Comparison of ENCODE assay signal across 23 cellular contexts in genomic region chr11:130114281-130114680, GRCh38. TPM values are rescaled to one million over a fixed set of nuclear protein-coding genes. Genes with fewer than 3 reads are reported as not detected.
"Had no signal": no experiment of that assay in that cellular context is flagged by ENCODE, and none has a peak within 500 bp of the region (broad histone marks: within the 10 kb centered on the region; RNA-seq: fewer than 3 reads in every experiment).

No MANE protein-coding gene starts in this region.

- H3K27me3 ChIP-seq: colonic mucosa, esophagus muscularis mucosa, hepatocyte, neutrophil, transverse colon had no signal

- H3K9me3 Mint-ChIP-seq: activated CD8-positive, alpha-beta T cell treated with anti-CD3 and anti-CD28 coated beads for 36 hours; activated naive CD4-positive, alpha-beta T cell treated with anti-CD3 and anti-CD28 coated beads, Interleukin-2, amount 50 U/mL, for 72 hours; naive thymus-derived CD8-positive, alpha-beta T cell; T-cell had no signal

- H3K9ac ChIP-seq: parathyroid adenoma had no signal

- H3K4me2 ChIP-seq: hepatocyte had no signal

- H3K27me3 Mint-ChIP-seq: activated CD4-positive, alpha-beta T cell treated with anti-CD3 and anti-CD28 coated beads for 36 hours; T-cell had no signal

- H3K4me3 Mint-ChIP-seq: activated CD4-positive, alpha-beta T cell treated with anti-CD3 and anti-CD28 coated beads for 36 hours; activated CD8-positive, alpha-beta T cell treated with anti-CD3 and anti-CD28 coated beads for 36 hours; naive thymus-derived CD8-positive, alpha-beta T cell; T-cell had no signal

- H3K4me3 ChIP-seq: colonic mucosa, esophagus muscularis mucosa, hepatocyte, mucosa of descending colon, skin epidermis, transverse colon had no signal

- DNase-seq: activated CD4-positive, alpha-beta T cell treated with anti-CD3 and anti-CD28 coated beads for 36 hours; activated CD8-positive, alpha-beta T cell treated with anti-CD3 and anti-CD28 coated beads for 36 hours; activated effector memory CD4-positive, alpha-beta T cell treated with anti-CD3 and anti-CD28 coated beads, Interleukin-2, amount 50 U/mL, for 16 hours; activated T-cell treated with anti-CD3 and anti-CD28 coated beads, Interleukin-2, amount 50 U/mL, for 48 hours; caudate nucleus; colonic mucosa; islet precursor cell; mammary epithelial cell; mucosa of descending colon; naive thymus-derived CD8-positive, alpha-beta T cell; retina; stimulated activated CD4-positive, alpha-beta T cell treated with anti-CD3 and anti-CD28 coated beads, Interleukin-15, amount 100 ng/mL, for 24 hours; stimulated activated CD4-positive, alpha-beta T cell treated with anti-CD3 and anti-CD28 coated beads, Interleukin-4, amount 100 ng/mL, for 1 hour; stimulated activated naive CD4-positive, alpha-beta T cell; T-cell; T-helper 9 cell; transverse colon had no signal

- H2AFZ ChIP-seq: hepatocyte, parathyroid adenoma had no signal

- H3K27ac ChIP-seq: colonic mucosa, esophagus muscularis mucosa, hepatocyte, neutrophil, parathyroid adenoma, skin epidermis, transverse colon had no signal

- H3K4me1 ChIP-seq: colonic mucosa, parathyroid adenoma had no signal

- ATAC-seq: activated CD4-positive, alpha-beta T cell treated with anti-CD3 and anti-CD28 coated beads for 36 hours; activated CD8-positive, alpha-beta T cell treated with anti-CD3 and anti-CD28 coated beads for 36 hours; activated naive CD4-positive, alpha-beta T cell treated with anti-CD3 and anti-CD28 coated beads, Interleukin-2, amount 50 U/mL, for 72 hours; mucosa of descending colon; naive thymus-derived CD8-positive, alpha-beta T cell; T-cell had no signal

- H3K79me2 ChIP-seq: parathyroid adenoma had no signal

- H3K27ac Mint-ChIP-seq: activated CD4-positive, alpha-beta T cell treated with anti-CD3 and anti-CD28 coated beads for 36 hours; activated CD8-positive, alpha-beta T cell treated with anti-CD3 and anti-CD28 coated beads for 36 hours; activated naive CD4-positive, alpha-beta T cell treated with anti-CD3 and anti-CD28 coated beads, Interleukin-2, amount 50 U/mL, for 72 hours; naive thymus-derived CD8-positive, alpha-beta T cell; T-cell had no signal

- H3K9me3 ChIP-seq: colonic mucosa, esophagus muscularis mucosa, mucosa of descending colon, neutrophil, transverse colon had no signal

RNA-seq across cellular contexts. Expression of gene ST14, which starts 45.3 kb away (rescaled TPM):
- total RNA-seq: activated CD4-positive, alpha-beta T cell treated with anti-CD3 and anti-CD28 coated beads for 36 hours; activated CD8-positive, alpha-beta T cell treated with anti-CD3 and anti-CD28 coated beads for 36 hours had no signal
- polyA plus RNA-seq: naive thymus-derived CD8-positive, alpha-beta T cell had no signal
